15 cellular contexts compared by ENCODE assay signal in genomic region chr10:22635650-22636049, GRCh38.
DNase-seq lines count a peak whose midpoint lies in the region; ATAC-seq and TF ChIP-seq lines count a peak whose summit lies in the region.
"Had no signal": no experiment of that assay in that cellular context is flagged by ENCODE, and none has a peak within 500 bp of the region (broad histone marks: within the 10 kb centered on the region; RNA-seq: fewer than 3 reads in every experiment).

No MANE protein-coding gene starts in this region.

- H3K4me3 ChIP-seq in GM12865 (ENCODE audit: low read depth, low read length), result no peak overlapping the region
- no peak overlapping the region for H3K4me3 ChIP-seq in lower leg skin (ENCODE audit: low read depth, poor library complexity, severe bottlenecking)
- no peak overlapping the region for H3K4me3 ChIP-seq in A673 (ENCODE audit: low read depth, low read length, poor library complexity, severe bottlenecking)
- H3K4me3 ChIP-seq: ascending aorta, HAP-1, left ventricle myocardium inferior, right atrium auricular region had no signal

- no peaks in the 10 kb centered on the region for H3K27me3 ChIP-seq in A673 (replicated peaks; ENCODE audit: insufficient read depth, low read depth, low read length, poor library complexity)
- H3K27me3 ChIP-seq: ascending aorta, right atrium auricular region had no signal

- intact Hi-C loops in activated T-helper 1 cell treated with anti-CD3 and anti-CD28 coated beads, Interleukin-12 subunit alpha, Interleukin-12 subunit beta, Interleukin-2, Interleukin-4 antibody, amounts not matched to agents 30 ng/mL and 10 ng/mL and 1 ng/mL, durations not matched to agents 14 hours and 24 hours and 36 hours (cut with micrococcal nuclease), result loop anchor here (10.0 kb wide), 1 partner anchor 729 kb away; no protein-coding TSS in a partner anchor
- intact Hi-C loops in lower leg skin (cut with DNase I; ENCODE audit: low total_unique reads) (no loop called here), A673 (cut with micrococcal nuclease; ENCODE audit: unreplicated experiment) (no loop called here)

- peak; percentile 39 for ATAC-seq in GM21529 (IDR thresholded peaks at IDR 0.05; ENCODE audit: unreplicated experiment)
- no peak for ATAC-seq in natural killer cell treated with Interleukin-12 subunit alpha and Interleukin-12 subunit beta and Interleukin-15 and Interleukin-18, amount 100 ng/mL, for 72 hours
- no peak for ATAC-seq in GM18517 (IDR thresholded peaks at IDR 0.05; ENCODE audit: unreplicated experiment)

- H3K4me3 Mint-ChIP-seq in activated T-helper 1 cell treated with anti-CD3 and anti-CD28 coated beads, Interleukin-12 subunit alpha, Interleukin-12 subunit beta, Interleukin-2, Interleukin-4 antibody, amounts not matched to agents 30 ng/mL and 10 ng/mL and 1 ng/mL, durations not matched to agents 14 hours and 24 hours and 36 hours, result no peak overlapping the region
- H3K4me3 Mint-ChIP-seq in natural killer cell treated with Interleukin-12 subunit alpha and Interleukin-12 subunit beta and Interleukin-15 and Interleukin-18, amount 100 ng/mL, for 72 hours, result peak overlapping the region; percentile 80
- H3K4me3 Mint-ChIP-seq: nephron progenitor cell had no signal

- peak; percentile 60 for DNase-seq in GM12865 (ENCODE audit: low read depth)
- no peak for DNase-seq in activated T-helper 1 cell treated with anti-CD3 and anti-CD28 coated beads, Interleukin-12 subunit alpha, Interleukin-12 subunit beta, Interleukin-2, Interleukin-4 antibody, amounts not matched to agents 30 ng/mL and 10 ng/mL and 1 ng/mL, durations not matched to agents 14 hours and 24 hours and 36 hours (ENCODE audit: low spot score)
- DNase-seq in natural killer cell treated with Interleukin-12 subunit alpha and Interleukin-12 subunit beta and Interleukin-15 and Interleukin-18, amount 100 ng/mL, for 72 hours (ENCODE audit: low spot score), result no peak
- DNase-seq in lower leg skin (ENCODE audit: low spot score in 2 of 2), result no peak
- DNase-seq in A673 (ENCODE audit: low spot score), result no peak
- DNase-seq: activated CD8-positive, alpha-beta memory T cell treated with anti-CD3 and anti-CD28 coated beads, Interleukin-2, amount 50 U/mL, for 4 hours; left ventricle myocardium inferior; nephron progenitor cell; NK-92 treated with Interleukin-12 subunit alpha and Interleukin-12 subunit beta, amount 100 ng/mL, for 24 hours; stimulated activated CD4-positive, alpha-beta T cell treated with anti-CD3 and anti-CD28 coated beads, Interleukin-2, amount 100 ng/mL, for 48 hours had no signal

- 92 to 95% methylated on average over 10 of the region's 10 CpGs for WGBS in lower leg skin, 2 donors

- H3K27me3 Mint-ChIP-seq in activated T-helper 1 cell treated with anti-CD3 and anti-CD28 coated beads, Interleukin-12 subunit alpha, Interleukin-12 subunit beta, Interleukin-2, Interleukin-4 antibody, amounts not matched to agents 30 ng/mL and 10 ng/mL and 1 ng/mL, durations not matched to agents 14 hours and 24 hours and 36 hours (ENCODE audit: insufficient read depth), result no peaks in the 10 kb centered on the region
- H3K27me3 Mint-ChIP-seq in natural killer cell treated with Interleukin-12 subunit alpha and Interleukin-12 subunit beta and Interleukin-15 and Interleukin-18, amount 100 ng/mL, for 72 hours, result no peaks in the 10 kb centered on the region

- POLR2A ChIA-PET in A673 (lab: Charles Lee; ENCODE audit: low non-redundant PET), result no interaction called here

- TF ChIP-seq POLR2A in lower leg skin (IDR thresholded peaks at IDR 0.05), result no peak

- peaks cover 28% of the 10 kb centered on the region for H3K36me3 Mint-ChIP-seq in activated T-helper 1 cell treated with anti-CD3 and anti-CD28 coated beads, Interleukin-12 subunit alpha, Interleukin-12 subunit beta, Interleukin-2, Interleukin-4 antibody, amounts not matched to agents 30 ng/mL and 10 ng/mL and 1 ng/mL, durations not matched to agents 14 hours and 24 hours and 36 hours (ENCODE audit: low read depth)
- peaks cover 7% of the 10 kb centered on the region for H3K36me3 Mint-ChIP-seq in natural killer cell treated with Interleukin-12 subunit alpha and Interleukin-12 subunit beta and Interleukin-15 and Interleukin-18, amount 100 ng/mL, for 72 hours

- TF ChIP-seq CTCF in GM12865 (IDR thresholded peaks at IDR 0.05; ENCODE audit: insufficient read depth, low read depth, low read length, missing control alignments), result no peak
- TF ChIP-seq CTCF in lower leg skin (IDR thresholded peaks at IDR 0.05), result no peak
- no peak for TF ChIP-seq CTCF in A673 (conservative IDR thresholded peaks at IDR 0.05; ENCODE audit: low read depth, low read length)

- no peaks in the 10 kb centered on the region for H3K36me3 ChIP-seq in A673 (ENCODE audit: insufficient read depth, low read length, poor library complexity, severe bottlenecking)
- H3K36me3 ChIP-seq: ascending aorta, HAP-1, left ventricle myocardium inferior, right atrium auricular region had no signal

- no peaks in the 10 kb centered on the region for H3K9me3 ChIP-seq in A673 (ENCODE audit: low read depth, low read length, poor library complexity, severe bottlenecking)
- H3K9me3 ChIP-seq: ascending aorta, HAP-1, left ventricle myocardium inferior, right atrium auricular region had no signal

- H3K27ac ChIP-seq in A673 (ENCODE audit: low read depth, low read length, poor library complexity, severe bottlenecking), result no peak overlapping the region
- H3K27ac ChIP-seq: ascending aorta, left ventricle myocardium inferior, right atrium auricular region had no signal

- no TSS peak for BruUV-seq in A673 (replicated peaks; lab: Mats Ljungman, UMichigan)

- peak overlapping the region; percentile 10 for H3K27ac Mint-ChIP-seq in activated T-helper 1 cell treated with anti-CD3 and anti-CD28 coated beads, Interleukin-12 subunit alpha, Interleukin-12 subunit beta, Interleukin-2, Interleukin-4 antibody, amounts not matched to agents 30 ng/mL and 10 ng/mL and 1 ng/mL, durations not matched to agents 14 hours and 24 hours and 36 hours
- peak overlapping the region; percentile 96 to 97 for H3K27ac Mint-ChIP-seq in natural killer cell treated with Interleukin-12 subunit alpha and Interleukin-12 subunit beta and Interleukin-15 and Interleukin-18, amount 100 ng/mL, for 72 hours
- H3K27ac Mint-ChIP-seq: nephron progenitor cell had no signal

- CTCF ChIA-PET in A673 (lab: Charles Lee), result no interaction called here

- peaks cover 72% of the 10 kb centered on the region for H3K4me1 Mint-ChIP-seq in activated T-helper 1 cell treated with anti-CD3 and anti-CD28 coated beads, Interleukin-12 subunit alpha, Interleukin-12 subunit beta, Interleukin-2, Interleukin-4 antibody, amounts not matched to agents 30 ng/mL and 10 ng/mL and 1 ng/mL, durations not matched to agents 14 hours and 24 hours and 36 hours (ENCODE audit: low read depth)
- peaks cover 69 to 80% of the 10 kb centered on the region in 2 donors for H3K4me1 Mint-ChIP-seq in natural killer cell treated with Interleukin-12 subunit alpha and Interleukin-12 subunit beta and Interleukin-15 and Interleukin-18, amount 100 ng/mL, for 72 hours (ENCODE audit: low read depth in 2 of 2)

- peaks cover 4% of the 10 kb centered on the region for H3K4me1 ChIP-seq in A673 (ENCODE audit: insufficient read depth, low read length, poor library complexity, severe bottlenecking)
- H3K4me1 ChIP-seq: HAP-1 had no signal

- peaks cover 3% of the 10 kb centered on the region for H3K9me3 Mint-ChIP-seq in activated T-helper 1 cell treated with anti-CD3 and anti-CD28 coated beads, Interleukin-12 subunit alpha, Interleukin-12 subunit beta, Interleukin-2, Interleukin-4 antibody, amounts not matched to agents 30 ng/mL and 10 ng/mL and 1 ng/mL, durations not matched to agents 14 hours and 24 hours and 36 hours
- peaks cover 3% of the 10 kb centered on the region for H3K9me3 Mint-ChIP-seq in natural killer cell treated with Interleukin-12 subunit alpha and Interleukin-12 subunit beta and Interleukin-15 and Interleukin-18, amount 100 ng/mL, for 72 hours
